ENCODE assay signal across 37 cellular contexts in genomic region chr1:243844186-243844585, GRCh38.
"Had no signal": no experiment of that assay in that cellular context is flagged by ENCODE, and none has a peak within 500 bp of the region (broad histone marks: within the 10 kb centered on the region; RNA-seq: fewer than 3 reads in every experiment).

No MANE protein-coding gene starts in this region.

- DNase-seq: activated CD4-positive, alpha-beta T cell treated with anti-CD3 and anti-CD28 coated beads for 1 hour; activated CD4-positive, alpha-beta T cell treated with anti-CD3 and anti-CD28 coated beads, Interleukin-2, amount 50 U/mL, for 1 hour; activated CD8-positive, alpha-beta T cell treated with anti-CD3 and anti-CD28 coated beads for 36 hours; activated effector memory CD4-positive, alpha-beta T cell treated with Interleukin-2 at 50 U/mL for 16 hours; activated naive CD4-positive, alpha-beta T cell treated with Interleukin-2 at 50 U/mL for 16 hours; activated naive CD8-positive, alpha-beta T cell treated with anti-CD3 and anti-CD28 coated beads, Interleukin-2, amount 10 ng/mL, durations not matched to agents 7 days and 5 days; activated T-cell treated with anti-CD3 and anti-CD28 coated beads, Interleukin-2, amount 50 U/mL, for 72 hours; brain microvascular endothelial cell; caudate nucleus; dermis blood vessel endothelial cell; effector CD8-positive, alpha-beta T cell; esophagus squamous epithelium; gastrocnemius medialis; glutamatergic neuron; islet precursor cell; left ventricle myocardium inferior; naive B cell; nucleus accumbens; pancreas; retina; stimulated activated CD4-positive, alpha-beta T cell treated with anti-CD3 and anti-CD28 coated beads, Interleukin-12 subunit alpha, Interleukin-12 subunit beta, amount 100 ng/mL, for 4 hours; stimulated activated CD4-positive, alpha-beta T cell treated with anti-CD3 and anti-CD28 coated beads, Interleukin-4, amount 100 ng/mL, for 24 hours; SW 1271; T-helper 17 cell; T1000 had no signal

- FAIRE-seq: astrocyte, endometrium, pancreas had no signal

- H3K4me1 ChIP-seq: gastrocnemius medialis, prostate gland had no signal

- H3K36me3 Mint-ChIP-seq: naive B cell, type B pancreatic cell had no signal

- H3K9me3 ChIP-seq: esophagus squamous epithelium, gastrocnemius medialis, left ventricle myocardium inferior, pancreas, prostate gland, thoracic aorta, vagina had no signal

- H3K9me3 Mint-ChIP-seq: activated naive CD8-positive, alpha-beta T cell treated with anti-CD3 and anti-CD28 coated beads, Interleukin-2, amount 10 ng/mL, durations not matched to agents 7 days and 5 days; activated T-cell treated with anti-CD3 and anti-CD28 coated beads, Interleukin-2, amount 50 U/mL, for 72 hours; neural crest cell; stimulated activated effector memory CD8-positive, alpha-beta T cell treated with anti-CD3 and anti-CD28 coated beads, Interleukin-12 subunit alpha, Interleukin-12 subunit beta, amount 100 ng/mL, for 72 hours; stimulated activated naive CD8-positive, alpha-beta T cell treated with anti-CD3 and anti-CD28 coated beads, Interleukin-15, Interleukin-2, amounts not matched to agents 100 ng/mL and 50 ng/mL, for 24 hours had no signal

- H3K27ac ChIP-seq: prostate gland had no signal

- H3K4me3 ChIP-seq: esophagus squamous epithelium, gastrocnemius medialis, left ventricle myocardium inferior, pancreas, prostate gland, skin epidermis, vagina had no signal

- H3K36me3 ChIP-seq: brain microvascular endothelial cell, esophagus squamous epithelium, gastrocnemius medialis, left ventricle myocardium inferior, pancreas, prostate gland, thoracic aorta, vagina had no signal

- H3K27me3 Mint-ChIP-seq: activated CD8-positive, alpha-beta T cell treated with anti-CD3 and anti-CD28 coated beads for 36 hours; naive B cell; stimulated activated naive CD8-positive, alpha-beta T cell treated with anti-CD3 and anti-CD28 coated beads, Interleukin-15, Interleukin-2, amounts not matched to agents 100 ng/mL and 50 ng/mL, for 24 hours; T-helper 17 cell had no signal

- ATAC-seq: activated CD8-positive, alpha-beta T cell treated with anti-CD3 and anti-CD28 coated beads for 36 hours; activated T-cell treated with anti-CD3 and anti-CD28 coated beads, Interleukin-2, amount 50 U/mL, for 72 hours; gastrocnemius medialis; pancreas; sciatic nerve; stimulated activated effector memory CD8-positive, alpha-beta T cell treated with anti-CD3 and anti-CD28 coated beads, Interleukin-12 subunit alpha, Interleukin-12 subunit beta, amount 100 ng/mL, for 72 hours; T-helper 17 cell had no signal

- H3K4me3 Mint-ChIP-seq: activated CD8-positive, alpha-beta T cell treated with anti-CD3 and anti-CD28 coated beads for 36 hours; activated naive CD8-positive, alpha-beta T cell treated with anti-CD3 and anti-CD28 coated beads, Interleukin-2, amount 10 ng/mL, durations not matched to agents 7 days and 5 days; activated T-cell treated with anti-CD3 and anti-CD28 coated beads, Interleukin-2, amount 50 U/mL, for 72 hours; mesothelial cell of epicardium; naive B cell; neural crest cell; stimulated activated effector memory CD8-positive, alpha-beta T cell treated with anti-CD3 and anti-CD28 coated beads, Interleukin-12 subunit alpha, Interleukin-12 subunit beta, amount 100 ng/mL, for 72 hours; stimulated activated naive CD8-positive, alpha-beta T cell treated with anti-CD3 and anti-CD28 coated beads, Interleukin-15, Interleukin-2, amounts not matched to agents 100 ng/mL and 50 ng/mL, for 24 hours; T-helper 17 cell; type B pancreatic cell had no signal

- H3K27me3 ChIP-seq: brain microvascular endothelial cell, pancreas, vagina had no signal

- H3K27ac Mint-ChIP-seq: activated naive CD8-positive, alpha-beta T cell treated with anti-CD3 and anti-CD28 coated beads, Interleukin-2, amount 10 ng/mL, durations not matched to agents 7 days and 5 days; activated T-cell treated with anti-CD3 and anti-CD28 coated beads, Interleukin-2, amount 50 U/mL, for 72 hours; mesothelial cell of epicardium; naive B cell; stimulated activated effector memory CD8-positive, alpha-beta T cell treated with anti-CD3 and anti-CD28 coated beads, Interleukin-12 subunit alpha, Interleukin-12 subunit beta, amount 100 ng/mL, for 72 hours; stimulated activated naive CD8-positive, alpha-beta T cell treated with anti-CD3 and anti-CD28 coated beads, Interleukin-15, Interleukin-2, amounts not matched to agents 100 ng/mL and 50 ng/mL, for 24 hours; type B pancreatic cell had no signal
